ENCODE assay signal across 10 cellular contexts in the genomic region with DNA sequence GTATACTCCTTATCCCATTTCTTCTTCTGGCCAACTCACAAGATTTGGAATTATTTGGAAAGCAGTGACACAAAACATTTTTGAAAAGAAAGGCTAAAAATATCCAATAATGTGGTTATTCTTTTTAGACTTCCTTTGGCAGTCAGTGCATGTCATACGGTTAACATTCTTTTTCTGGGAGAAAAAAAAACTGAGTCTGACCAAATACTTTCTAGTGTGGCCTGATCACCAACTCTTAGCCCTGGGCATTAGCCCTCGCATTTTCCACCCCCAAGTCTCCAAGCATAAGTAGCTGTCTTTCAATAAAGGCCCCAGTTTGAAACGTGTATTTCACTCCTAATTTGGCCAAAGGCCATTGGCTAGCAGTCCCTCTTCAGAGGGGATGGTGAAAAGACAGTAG. TPM values are rescaled to one million over a fixed set of nuclear protein-coding genes. Genes with fewer than 3 reads are reported as not detected.
DNase-seq lines count a peak whose midpoint lies in the region; ATAC-seq and TF ChIP-seq lines count a peak whose summit lies in the region.
"Had no signal": no experiment of that assay in that cellular context is flagged by ENCODE, and none has a peak within 500 bp of the region (broad histone marks: within the 10 kb centered on the region; RNA-seq: fewer than 3 reads in every experiment).

No MANE protein-coding gene starts in this region.

- ATAC-seq in left ventricle myocardium superior (no peak), HG03565 (IDR thresholded peaks at IDR 0.05; ENCODE audit: unreplicated experiment) (no peak), omental fat pad (ENCODE audit: low FRiP score) (no peak)

- H3K27ac ChIP-seq in cardiac muscle cell = peak overlapping the region; percentile 57
- peak overlapping the region; percentile 48 to 54 for H3K27ac ChIP-seq in uterus

- no peak for TF ChIP-seq POLR2A in uterus (IDR thresholded peaks at IDR 0.05)

- no peak overlapping the region for H3K4me3 ChIP-seq in cardiac muscle cell
- no peak overlapping the region for H3K4me3 ChIP-seq in uterus

- intact Hi-C loops in left ventricle myocardium superior (cut with micrococcal nuclease) (loop anchor here (10.0 kb wide), 1 partner anchor 59 kb away; no protein-coding TSS in a partner anchor), uterus (cut with DNase I; ENCODE audit: low total_unique reads) (no loop called here)

- H3K9me3 ChIP-seq in cardiac muscle cell (ENCODE audit: low read depth) (no peaks in the 10 kb centered on the region), uterus (no peaks in the 10 kb centered on the region)
- H3K9me3 ChIP-seq: BE2C had no signal

- DNase-seq in cardiac muscle cell (ENCODE audit: low read depth in 1 of 2, low spot score in 1 of 2) (peak in 1 of 2 donors; percentile 43), left ventricle myocardium superior (no peak), myocyte (ENCODE audit: low read depth) (peak; percentile 39), uterus (no peak), omental fat pad (ENCODE audit: low spot score) (no peak), COLO668 (lab: John Stamatoyannopoulos, UW; ENCODE audit: unreplicated experiment) (no peak)
- DNase-seq: activated CD4-positive, alpha-beta T cell treated with anti-CD3 and anti-CD28 coated beads, Interleukin-2, amount 50 U/mL, for 1 hour; BE2C had no signal

- H3K27me3 ChIP-seq in cardiac muscle cell = no peaks in the 10 kb centered on the region
- no peaks in the 10 kb centered on the region for H3K27me3 ChIP-seq in uterus
- H3K27me3 ChIP-seq: BE2C had no signal

- no peaks in the 10 kb centered on the region for H3K9me3 Mint-ChIP-seq in brain

- peaks cover 51% of the 10 kb centered on the region for H3K4me1 Mint-ChIP-seq in brain

- peaks cover 7% of the 10 kb centered on the region for H3K27me3 Mint-ChIP-seq in brain

- H3K4me3 Mint-ChIP-seq in brain = peak overlapping the region in 2 of 5 experiments; percentile 19 to 72

- peaks cover 11% of the 10 kb centered on the region for H3K36me3 Mint-ChIP-seq in brain

- TF ChIP-seq CTCF in cardiac muscle cell (IDR thresholded peaks at IDR 0.05; ENCODE audit: low read depth, low read length) (no peak), brain (conservative IDR thresholded peaks at IDR 0.05) (no peak), uterus (IDR thresholded peaks at IDR 0.05) (no peak), omental fat pad (IDR thresholded peaks at IDR 0.05) (no peak)

- no peaks in the 10 kb centered on the region for H3K36me3 ChIP-seq in cardiac muscle cell
- no peaks in the 10 kb centered on the region for H3K36me3 ChIP-seq in uterus
- H3K36me3 ChIP-seq: BE2C had no signal

- H3K4me1 ChIP-seq in cardiac muscle cell (ENCODE audit: low read depth) (peaks cover 3% of the 10 kb centered on the region), uterus (peaks cover 0 to 12% of the 10 kb centered on the region in 2 donors)
- H3K4me1 ChIP-seq: BE2C had no signal

- H3K27ac Mint-ChIP-seq in brain = peak overlapping the region in 3 of 5 experiments; percentile 72 to 83 (median 77)

RNA-seq across cellular contexts. Expression of a gene that starts 5.9 kb away (rescaled TPM):
- total RNA-seq in cardiac muscle cell = 16.9 and 23.6 TPM in 2 replicates
- polyA plus RNA-seq in cardiac muscle cell = 3.5 and 4.8 TPM in 2 replicates
- 143 TPM for total RNA-seq in left ventricle myocardium superior
- 10.1 TPM for polyA plus RNA-seq in brain (ENCODE audit: insufficient read depth, low read depth, low replicate concordance)
- total RNA-seq in myocyte = 32.0 and 36.1 TPM in 2 replicates
- polyA plus RNA-seq in myocyte (2012) = 29.3 TPM
- total RNA-seq in uterus = 10 to 100 TPM; 17.7 to 64.7 (median 29.2) TPM
- total RNA-seq in omental fat pad = 10 to 100 TPM; 35.3 to 68.5 (median 45.9) TPM
